Comparison of ENCODE assay signal across 10 cellular contexts in the genomic region with DNA sequence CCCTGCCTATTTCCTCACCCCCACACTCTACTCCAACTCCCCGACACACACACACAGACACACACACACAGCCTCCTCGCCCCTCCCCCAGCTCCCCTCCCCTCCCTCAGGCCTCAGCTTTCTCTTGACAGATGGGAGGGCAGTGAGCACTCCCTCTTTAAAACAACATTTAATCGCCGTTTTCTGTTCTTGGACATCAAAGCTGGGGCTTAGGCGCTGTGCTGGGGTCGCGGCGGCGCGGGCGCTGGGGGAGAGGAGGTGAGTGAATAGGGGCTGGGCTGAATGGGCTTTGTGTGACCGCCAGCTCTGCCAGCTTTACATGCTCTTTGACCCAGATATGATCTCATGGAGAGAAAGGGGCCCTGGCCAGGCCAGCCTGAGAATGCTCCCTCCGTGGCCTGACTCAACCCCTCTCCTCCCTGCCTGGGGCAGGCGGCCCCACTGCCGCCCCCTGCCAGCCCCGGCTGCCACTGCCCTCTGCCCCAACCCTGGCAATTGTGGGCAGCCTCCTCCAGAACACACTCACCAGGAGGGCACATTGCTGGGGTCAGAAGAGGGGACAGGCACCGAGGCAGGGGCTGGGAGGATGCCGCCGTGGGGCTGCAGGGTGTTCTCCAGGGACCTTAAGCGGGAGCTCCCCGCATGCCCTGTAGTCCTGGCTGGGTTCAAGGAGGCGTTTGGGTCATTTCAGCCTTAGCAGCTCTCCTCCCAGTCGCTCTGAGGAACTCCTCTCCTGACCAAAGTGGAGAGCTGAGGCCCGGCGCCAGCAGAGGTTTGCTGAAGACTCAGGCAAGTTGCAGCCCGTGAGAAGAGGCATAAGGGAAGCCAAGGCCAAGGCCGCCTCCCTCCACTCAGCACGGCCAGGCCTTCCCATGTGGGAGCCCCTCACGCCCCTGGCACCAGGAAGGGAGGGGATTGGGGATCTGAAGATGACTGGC. TPM values are rescaled to one million over a fixed set of nuclear protein-coding genes. Genes with fewer than 3 reads are reported as not detected.
DNase-seq lines count a peak whose midpoint lies in the region; ATAC-seq, FAIRE-seq and TF ChIP-seq lines count a peak whose summit lies in the region.
"Had no signal": no experiment of that assay in that cellular context is flagged by ENCODE, and none has a peak within 500 bp of the region (broad histone marks: within the 10 kb centered on the region; RNA-seq: fewer than 3 reads in every experiment).

No MANE protein-coding gene starts in this region.

- no peak for ATAC-seq in activated naive CD4-positive, alpha-beta T cell treated with anti-CD3 and anti-CD28 coated beads, Interleukin-2, amount 50 U/mL, for 72 hours
- no peak for ATAC-seq in HG02678 (IDR thresholded peaks at IDR 0.05; ENCODE audit: unreplicated experiment)

- DNase-seq in H7, result peak; percentile 85
- peak; percentile 66 to 76 for DNase-seq in breast epithelium (ENCODE audit: low spot score in 2 of 2)
- DNase-seq in kidney, result no peak
- DNase-seq in sigmoid colon, result peak; percentile 92
- no peak for DNase-seq in activated naive CD4-positive, alpha-beta T cell treated with anti-CD3 and anti-CD28 coated beads, Interleukin-2, amount 50 U/mL, for 72 hours (ENCODE audit: low spot score in 2 of 2)
- DNase-seq in activated CD8-positive, alpha-beta memory T cell treated with anti-CD3 and anti-CD28 coated beads, Interleukin-2, amount 50 U/mL, for 4 hours, result no peak
- DNase-seq in activated CD4-positive, alpha-beta T cell treated with anti-CD3 and anti-CD28 coated beads for 4 hours, result no peak

- H3K27ac ChIP-seq in breast epithelium (peak overlapping the region; percentile 65 to 85), kidney (ENCODE audit: low read depth in 2 of 2, low read length in 2 of 2) (no peak overlapping the region), sigmoid colon (peak overlapping the region; percentile 77 to 85 (median 78))
- H3K27ac ChIP-seq: SJSA1 had no signal

- H3K4me3 ChIP-seq in H7 (ENCODE audit: insufficient read depth, low read depth, low read length) (no peak overlapping the region), breast epithelium (peak overlapping the region in 2 of 3 donors; percentile 32), kidney (ENCODE audit: low read length in 2 of 2) (no peak overlapping the region), sigmoid colon (peak overlapping the region in 2 of 4 donors; percentile 11 to 13)
- H3K4me3 ChIP-seq: SJSA1 had no signal

- TF ChIP-seq POLR2A in breast epithelium (IDR thresholded peaks at IDR 0.05), result no peak
- no peak for TF ChIP-seq POLR2A in sigmoid colon (IDR thresholded peaks at IDR 0.05)

- no peak overlapping the region for H3K9ac ChIP-seq in kidney (ENCODE audit: low read length in 2 of 2)

- no peaks in the 10 kb centered on the region for H3K9me3 Mint-ChIP-seq in activated naive CD4-positive, alpha-beta T cell treated with anti-CD3 and anti-CD28 coated beads, Interleukin-2, amount 50 U/mL, for 72 hours

- H3K27me3 ChIP-seq in H7 (ENCODE audit: control insufficient read depth, insufficient read depth, low read length) (no peaks in the 10 kb centered on the region; the same call in 1 of the 2 replicates), breast epithelium (no peaks in the 10 kb centered on the region), sigmoid colon (no peaks in the 10 kb centered on the region)

- H3K36me3 Mint-ChIP-seq in activated naive CD4-positive, alpha-beta T cell treated with anti-CD3 and anti-CD28 coated beads, Interleukin-2, amount 50 U/mL, for 72 hours, result no peaks in the 10 kb centered on the region

- H3K4me1 ChIP-seq in breast epithelium, result peaks cover 0 to 11% of the 10 kb centered on the region in 2 donors
- peaks cover 5 to 15% of the 10 kb centered on the region in 2 donors for H3K4me1 ChIP-seq in kidney (ENCODE audit: control insufficient read depth in 1 of 2, insufficient read depth in 1 of 2, low read depth in 1 of 2, low read length in 2 of 2)
- peaks cover 0 to 63% (median 48%) of the 10 kb centered on the region in 4 donors for H3K4me1 ChIP-seq in sigmoid colon
- H3K4me1 ChIP-seq: SJSA1 had no signal

- H3K36me3 ChIP-seq in H7 (replicated peaks; ENCODE audit: control insufficient read depth, insufficient read depth, low read length), result no peaks in the 10 kb centered on the region
- H3K36me3 ChIP-seq in breast epithelium, result no peaks in the 10 kb centered on the region
- peaks cover 0 to under 1% of the 10 kb centered on the region in 2 donors for H3K36me3 ChIP-seq in kidney (ENCODE audit: control insufficient read depth in 1 of 2, insufficient read depth in 2 of 2, low read length in 2 of 2)
- peaks cover 6 to 32% (median 17%) of the 10 kb centered on the region in 4 donors for H3K36me3 ChIP-seq in sigmoid colon
- H3K36me3 ChIP-seq: SJSA1 had no signal

- intact Hi-C loops in breast epithelium (cut with DNase I; ENCODE audit: low total_unique reads) (loop anchor here (10.0 kb wide), 3 partner anchors 53 to 353 kb away; a partner anchor contains a TSS), kidney (cut with DNase I) (no loop called here), sigmoid colon (cut with DNase I) (loop anchor here (1.0 to 5.0 kb wide), 4 partner anchors 61 to 199 kb away; a partner anchor contains a TSS)

- H3K27ac Mint-ChIP-seq in activated naive CD4-positive, alpha-beta T cell treated with anti-CD3 and anti-CD28 coated beads, Interleukin-2, amount 50 U/mL, for 72 hours, result no peak overlapping the region

- no peak for FAIRE-seq in kidney (lab: Jason Lieb, UNC)
- FAIRE-seq: astrocyte had no signal

- 63 to 72% methylated on average over 29 of the region's 29 CpGs for WGBS in sigmoid colon, 2 donors

- no peak for TF ChIP-seq EP300 in sigmoid colon (IDR thresholded peaks at IDR 0.05)

- TF ChIP-seq CTCF in breast epithelium (IDR thresholded peaks at IDR 0.05) (peak in 1 of 3 donors; percentile 17), kidney (IDR thresholded peaks at IDR 0.05; ENCODE audit: borderline replicate concordance, extremely low read depth, insufficient read depth) (peak; percentile 10), sigmoid colon (IDR thresholded peaks at IDR 0.05) (peak in 1 of 4 experiments; percentile 11)

- H3K9me3 ChIP-seq in breast epithelium, result no peaks in the 10 kb centered on the region
- H3K9me3 ChIP-seq in kidney (ENCODE audit: control insufficient read depth in 1 of 2, low read length in 2 of 2), result no peaks in the 10 kb centered on the region
- H3K9me3 ChIP-seq in sigmoid colon, result no peaks in the 10 kb centered on the region
- H3K9me3 ChIP-seq: SJSA1 had no signal

RNA-seq across cellular contexts. Expression of a gene that starts 38.3 kb away (rescaled TPM):
- total RNA-seq in H7 (2014; rRNA removed; shearing (Covaris generic)), result not detected in 2 replicates
- 1,000 to 10,000 TPM in 2 of 3 donors, 100 to 1,000 TPM in 1; 987 to 2,750 (median 1,078) TPM for total RNA-seq in breast epithelium
- total RNA-seq in kidney, result 1,451 TPM
- polyA plus RNA-seq in kidney (ENCODE audit: insufficient read depth, low read depth, low replicate concordance), result 91.9 TPM
- 100 to 1,000 TPM; 126 to 960 (median 409) TPM for total RNA-seq in sigmoid colon
- 100 to 1,000 TPM in 2 of 3 donors, 10 to 100 TPM in 1; 28.0 to 208 (median 201) TPM for polyA plus RNA-seq in sigmoid colon
- not detected for total RNA-seq in activated naive CD4-positive, alpha-beta T cell treated with anti-CD3 and anti-CD28 coated beads, Interleukin-2, amount 50 U/mL, for 72 hours

Comparison
In these comparisons a context has a peak if more than half of its experiments do, and no peak if none do; other contexts are left out.
1. DNase-seq: peak in H7 (single experiment), breast epithelium (2 of 2) and sigmoid colon (single experiment); none in kidney (single experiment), activated naive CD4-positive, alpha-beta T cell treated with anti-CD3 and anti-CD28 coated beads, Interleukin-2, amount 50 U/mL, for 72 hours (0 of 2), activated CD8-positive, alpha-beta memory T cell treated with anti-CD3 and anti-CD28 coated beads, Interleukin-2, amount 50 U/mL, for 4 hours (single experiment) and activated CD4-positive, alpha-beta T cell treated with anti-CD3 and anti-CD28 coated beads for 4 hours (0 of 2).
2. H3K4me3 ChIP-seq: peak in breast epithelium (2 of 3); none in H7 (single experiment) and kidney (0 of 2).
3. H3K27ac ChIP-seq: peak in breast epithelium (2 of 2) and sigmoid colon (4 of 4); none in kidney (0 of 2).
4. RNA of a gene that starts 38.3 kb away (total RNA-seq): 1,451 TPM in kidney (single experiment), 987 to 2,750 TPM in breast epithelium and 126 to 960 TPM in sigmoid colon; not detected in H7 and not detected in activated naive CD4-positive, alpha-beta T cell treated with anti-CD3 and anti-CD28 coated beads, Interleukin-2, amount 50 U/mL, for 72 hours; every median in the first group is over 100 times any median in the second.